8 cellular contexts compared by ENCODE assay signal in genomic region chr5:119357309-119357708, GRCh38. TPM values are rescaled to one million over a fixed set of nuclear protein-coding genes. Genes with fewer than 3 reads are reported as not detected.
A peak's percentile ranks its signal among the peaks of the same experiment; 100 is the strongest.
DNase-seq lines count a peak whose midpoint lies in the region; ATAC-seq and TF ChIP-seq lines count a peak whose summit lies in the region.

No MANE protein-coding gene starts in this region.

- H3K36me3 Mint-ChIP-seq in osteocyte (ENCODE audit: unreplicated experiment): no peaks in the 10 kb centered on the region

- H3K9me3 Mint-ChIP-seq in osteocyte (ENCODE audit: unreplicated experiment): no peaks in the 10 kb centered on the region

- no peaks in the 10 kb centered on the region for H3K27me3 Mint-ChIP-seq in osteocyte (ENCODE audit: unreplicated experiment)

- H3K27ac Mint-ChIP-seq in osteocyte (ENCODE audit: unreplicated experiment): peak overlapping the region; percentile 94

- H3K4me1 ChIP-seq in DOHH2 (ENCODE audit: control insufficient read depth, low read length) (peaks cover 88% of the 10 kb centered on the region), OCI-LY1 (ENCODE audit: insufficient read depth, low read length, severe bottlenecking) (peaks cover 90% of the 10 kb centered on the region), endocrine pancreas (ENCODE audit: control insufficient read depth, insufficient read depth, low read length) (peaks cover 10% of the 10 kb centered on the region)

- ATAC-seq in HG03432 (IDR thresholded peaks at IDR 0.05; ENCODE audit: unreplicated experiment): no peak

- H3K4me3 Mint-ChIP-seq in osteocyte (ENCODE audit: unreplicated experiment): peak overlapping the region; percentile 99

- H3K4me3 ChIP-seq in DOHH2 (ENCODE audit: low read length): peak overlapping the region; percentile 77
- peak overlapping the region; percentile 80 for H3K4me3 ChIP-seq in OCI-LY1 (ENCODE audit: low read depth, low read length, poor library complexity, severe bottlenecking)
- peak overlapping the region; percentile 75 for H3K4me3 ChIP-seq in endocrine pancreas (ENCODE audit: control insufficient read depth, insufficient read depth, low read length)

- H3K4me1 Mint-ChIP-seq in osteocyte (ENCODE audit: unreplicated experiment): peaks cover 54% of the 10 kb centered on the region

- H3K4me2 ChIP-seq in DOHH2 (ENCODE audit: low read length): peak overlapping the region; percentile 98
- H3K4me2 ChIP-seq in OCI-LY1 (ENCODE audit: low read length): peak overlapping the region; percentile 90

- H2AFZ ChIP-seq in OCI-LY1 (ENCODE audit: low read length): no peak overlapping the region

- 0 out of 2 replicates have a peak, but pooled peaks cover 13% of the 10 kb centered on the region for H4K20me1 ChIP-seq in DOHH2 (ENCODE audit: control insufficient read depth, insufficient read depth, low read depth, low read length)
- no peaks in the 10 kb centered on the region for H4K20me1 ChIP-seq in OCI-LY1 (ENCODE audit: insufficient read depth, low read length)

- H3K9ac ChIP-seq in OCI-LY1 (ENCODE audit: low read length): peak overlapping the region; percentile 87
- no peak overlapping the region for H3K9ac ChIP-seq in endocrine pancreas (ENCODE audit: control insufficient read depth, insufficient read depth, low read length)

- no peaks in the 10 kb centered on the region for H3K9me3 ChIP-seq in DOHH2 (ENCODE audit: control insufficient read depth, insufficient read depth, low read length)
- H3K9me3 ChIP-seq in OCI-LY1 (ENCODE audit: low read length): no peaks in the 10 kb centered on the region
- H3K9me3 ChIP-seq in endocrine pancreas (ENCODE audit: control insufficient read depth, low read length): no peaks in the 10 kb centered on the region

- H3K36me3 ChIP-seq in DOHH2 (ENCODE audit: control insufficient read depth, low read length) (peaks cover 3% of the 10 kb centered on the region; the same call in 1 of the 2 replicates), OCI-LY1 (ENCODE audit: insufficient read depth, low read length) (peaks cover 15% of the 10 kb centered on the region; the same call in 1 of the 2 replicates), endocrine pancreas (ENCODE audit: control insufficient read depth, insufficient read depth, low read length) (no peaks in the 10 kb centered on the region)

- H3K9me2 ChIP-seq in DOHH2 (replicated peaks; ENCODE audit: control insufficient read depth, low read length) (no peaks in the 10 kb centered on the region), OCI-LY1 (ENCODE audit: low read depth, low read length) (no peaks in the 10 kb centered on the region)

- peaks cover 26% of the 10 kb centered on the region for H3F3A ChIP-seq in DOHH2 (ENCODE audit: control insufficient read depth, insufficient read depth)
- H3F3A ChIP-seq in OCI-LY1 (ENCODE audit: insufficient read depth, low read length): 0 out of 2 replicates have a peak, but pooled peaks cover 6% of the 10 kb centered on the region

- TF ChIP-seq CTCF in DOHH2 (IDR thresholded peaks at IDR 0.05; ENCODE audit: low read depth, low read length, poor library complexity, severe bottlenecking) (no peak), OCI-LY1 (IDR thresholded peaks at IDR 0.05; ENCODE audit: low read length) (no peak), osteocyte (IDR thresholded peaks at IDR 0.05) (no peak), GM13977 (IDR thresholded peaks at IDR 0.05; ENCODE audit: extremely low read depth, insufficient read depth, missing control alignments) (no peak), GM20000 (IDR thresholded peaks at IDR 0.05; ENCODE audit: extremely low read depth, missing control alignments) (no peak)

- H3K79me2 ChIP-seq in DOHH2 (ENCODE audit: control insufficient read depth, low read length): peaks cover 60% of the 10 kb centered on the region
- peaks cover 85% of the 10 kb centered on the region for H3K79me2 ChIP-seq in OCI-LY1 (ENCODE audit: insufficient read depth, low read length)

- in situ Hi-C loops in GM13977 (cut with MboI; ENCODE audit: low pct_unique_long_range_greater_than_20kb, low sequenced_read_pairs, unreplicated experiment): no loop called here

- H3K27ac ChIP-seq in DOHH2 (ENCODE audit: low read depth, low read length): peak overlapping the region; percentile 86
- H3K27ac ChIP-seq in OCI-LY1 (ENCODE audit: low read depth, low read length, poor library complexity, severe bottlenecking): peak overlapping the region; percentile 97

- H3K27me3 ChIP-seq in DOHH2 (ENCODE audit: control insufficient read depth, low read length) (peaks cover 6% of the 10 kb centered on the region; the same call in 1 of the 2 replicates), OCI-LY1 (ENCODE audit: insufficient read depth, low read length) (no peaks in the 10 kb centered on the region), endocrine pancreas (ENCODE audit: control insufficient read depth, insufficient read depth, low read length) (no peaks in the 10 kb centered on the region)

- DNase-seq in osteocyte (ENCODE audit: extremely low spot score, unreplicated experiment) (no peak), GM13977 (ENCODE audit: low spot score) (no peak), GM20000 (ENCODE audit: low spot score) (no peak), NCI-H526 (lab: John Stamatoyannopoulos, UW) (no peak)

RNA-seq across cellular contexts. Expression of gene TNFAIP8, which starts 1.5 kb away (rescaled TPM):
- total RNA-seq in osteocyte: 13.3 and 14.0 TPM in 2 replicates
